In the genomic region with DNA sequence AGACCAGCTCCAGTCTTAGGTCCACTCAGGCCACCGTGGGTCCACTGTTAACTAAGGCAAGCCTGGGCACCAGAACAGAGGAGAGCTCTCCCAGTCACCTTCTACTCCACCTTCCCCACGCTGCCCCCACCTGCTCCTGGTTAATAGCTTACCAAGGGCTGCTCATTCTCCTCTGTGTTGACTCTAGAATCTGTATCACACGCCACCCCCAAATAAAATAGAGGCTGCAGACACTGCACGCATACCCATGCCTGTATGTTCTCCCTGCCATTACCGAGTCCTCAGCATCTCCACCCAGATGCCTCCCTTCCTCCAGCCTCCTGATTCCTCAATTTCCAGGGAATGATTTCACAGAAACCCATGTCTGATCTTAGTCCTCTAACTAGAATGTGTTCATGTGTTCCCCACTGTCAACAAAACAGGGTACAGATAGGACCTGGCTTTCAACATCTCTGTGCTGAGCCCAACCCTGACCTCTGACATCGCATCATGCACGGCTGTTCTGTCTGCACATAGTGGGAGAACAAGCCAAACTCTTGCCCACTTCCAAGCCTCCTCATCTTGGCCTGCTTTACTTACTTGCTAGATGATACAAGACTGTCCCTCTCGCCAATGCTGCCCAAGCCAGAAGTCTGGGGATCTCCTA, we compare ENCODE assay signal across 22 cellular contexts. TPM values are rescaled to one million over a fixed set of nuclear protein-coding genes. Genes with fewer than 3 reads are reported as not detected.
A peak's percentile ranks its signal among the peaks of the same experiment; 100 is the strongest.
DNase-seq lines count a peak whose midpoint lies in the region; ATAC-seq, FAIRE-seq and TF ChIP-seq lines count a peak whose summit lies in the region.
"Had no signal": no experiment of that assay in that cellular context is flagged by ENCODE, and none has a peak within 500 bp of the region (broad histone marks: within the 10 kb centered on the region; RNA-seq: fewer than 3 reads in every experiment).

No MANE protein-coding gene starts in this region.

- no peak for FAIRE-seq in kidney (lab: Jason Lieb, UNC)
- FAIRE-seq: A204.1, G401.6 had no signal

- WGBS in body of pancreas, 2 donors: 32 to 38% methylated on average over 7 to 8 of the region's 8 CpGs
- WGBS in liver: 35% methylated on average over 8 of the region's 8 CpGs
- WGBS in aorta, 2 donors: 85 to 94% methylated on average over 8 of the region's 8 CpGs

- H3K36me3 ChIP-seq in body of pancreas (replicated peaks in 1 of 2; ENCODE audit: insufficient read depth in 1 of 2, low read depth in 2 of 2): no peaks in the 10 kb centered on the region
- no peaks in the 10 kb centered on the region for H3K36me3 ChIP-seq in liver (ENCODE audit: control insufficient read depth in 4 of 4, insufficient read depth in 3 of 4, low read depth in 1 of 4, low read length in 3 of 4)
- peaks cover 0 to 9% of the 10 kb centered on the region in 2 donors for H3K36me3 ChIP-seq in aorta (ENCODE audit: control insufficient read depth in 1 of 2, insufficient read depth in 2 of 2, low read length in 1 of 2)
- no peaks in the 10 kb centered on the region for H3K36me3 ChIP-seq in kidney (ENCODE audit: control insufficient read depth in 1 of 2, insufficient read depth in 2 of 2, low read length in 2 of 2)

- H3K4me3 ChIP-seq in body of pancreas (no peak overlapping the region), liver (ENCODE audit: low read depth in 1 of 3, low read length in 3 of 3) (no peak overlapping the region), aorta (ENCODE audit: low read length in 2 of 2) (no peak overlapping the region), kidney (ENCODE audit: low read length in 2 of 2) (no peak overlapping the region)
- H3K4me3 ChIP-seq: tibial artery had no signal

- TF ChIP-seq RAD21 in liver (IDR thresholded peaks at IDR 0.05): peak; percentile 24 to 47

- TF ChIP-seq POLR2A in body of pancreas (IDR thresholded peaks at IDR 0.05): no peak

- intact Hi-C loops in Right ventricle myocardium superior (cut with DNase I) (no loop called here), left cardiac atrium (cut with DNase I) (no loop called here), body of pancreas (cut with DNase I) (no loop called here), aorta (cut with DNase I) (no loop called here), kidney (cut with DNase I) (no loop called here)

- H3K27me3 ChIP-seq in body of pancreas: no peaks in the 10 kb centered on the region
- no peaks in the 10 kb centered on the region for H3K27me3 ChIP-seq in liver (ENCODE audit: control insufficient read depth in 4 of 4, insufficient read depth in 4 of 4, low read length in 3 of 4)
- H3K27me3 ChIP-seq in aorta (ENCODE audit: control insufficient read depth in 1 of 2, insufficient read depth in 2 of 2, low read length in 1 of 2): no peaks in the 10 kb centered on the region
- H3K27me3 ChIP-seq: tibial artery had no signal

- H3K27ac ChIP-seq in body of pancreas: peak overlapping the region in 2 of 4 donors; percentile 6 to 37
- peak overlapping the region; percentile 69 to 77 for H3K27ac ChIP-seq in liver (ENCODE audit: low read depth in 1 of 2, low read length in 2 of 2)
- H3K27ac ChIP-seq in aorta (ENCODE audit: low read depth in 1 of 2, low read length in 2 of 2): no peak overlapping the region
- H3K27ac ChIP-seq in kidney (ENCODE audit: low read depth in 2 of 2, low read length in 2 of 2): peak overlapping the region in 1 of 2 donors; percentile 13
- H3K27ac ChIP-seq: epithelial cell of prostate, tibial artery had no signal

- no peak for DNase-seq in Right ventricle myocardium superior
- DNase-seq in left cardiac atrium: no peak
- DNase-seq in body of pancreas: peak; percentile 39 to 68 (median 54)
- DNase-seq in aorta: no peak
- no peak for DNase-seq in kidney
- no peak for DNase-seq in activated CD8-positive, alpha-beta memory T cell treated with anti-CD3 and anti-CD28 coated beads, Interleukin-2, amount 50 U/mL, for 4 hours
- no peak for DNase-seq in germinal center (ENCODE audit: low spot score)
- DNase-seq: activated CD4-positive, alpha-beta T cell treated with anti-CD3 and anti-CD28 coated beads for 4 hours; activated gamma-delta T cell treated with Interleukin-2 at 50 U/mL for 16 hours; activated T-cell treated with anti-CD3 and anti-CD28 coated beads, Interleukin-2, amount 50 U/mL, for 24 hours; CD8-positive, alpha-beta memory T cell; effector CD8-positive, alpha-beta T cell; HFFc6; Karpas-422; NCI-H1417 treated with DMSO at 0.1 percent for 48 hours; NCI-H2107; NCI-H446 treated with DMSO at 0.1 percent for 48 hours; tibial artery had no signal

- H3K9ac ChIP-seq in liver (ENCODE audit: low read depth in 1 of 2, low read length in 2 of 2): no peak overlapping the region
- no peak overlapping the region for H3K9ac ChIP-seq in kidney (ENCODE audit: low read length in 2 of 2)

- H3K4me1 ChIP-seq in body of pancreas: peaks cover 35% of the 10 kb centered on the region
- peaks cover 19 to 68% (median 62%) of the 10 kb centered on the region in 4 donors for H3K4me1 ChIP-seq in liver (ENCODE audit: control insufficient read depth in 4 of 4, insufficient read depth in 4 of 4, low read length in 3 of 4)
- no peaks in the 10 kb centered on the region for H3K4me1 ChIP-seq in aorta (ENCODE audit: control insufficient read depth in 1 of 2, insufficient read depth in 2 of 2, low read length in 2 of 2)
- H3K4me1 ChIP-seq in kidney (ENCODE audit: control insufficient read depth in 1 of 2, insufficient read depth in 1 of 2, low read depth in 1 of 2, low read length in 2 of 2): peaks cover 16 to 24% of the 10 kb centered on the region in 2 donors
- H3K4me1 ChIP-seq: tibial artery had no signal

- TF ChIP-seq CTCF in body of pancreas (IDR thresholded peaks at IDR 0.05) (no peak), liver (IDR thresholded peaks at IDR 0.05; ENCODE audit: low read depth, low read length, missing input control) (no peak), kidney (IDR thresholded peaks at IDR 0.05; ENCODE audit: borderline replicate concordance, extremely low read depth, insufficient read depth) (no peak)

- H3K9me3 ChIP-seq in body of pancreas: no peaks in the 10 kb centered on the region
- H3K9me3 ChIP-seq in liver (ENCODE audit: control insufficient read depth in 4 of 4, low read length in 3 of 4): no peaks in the 10 kb centered on the region
- H3K9me3 ChIP-seq in aorta (ENCODE audit: control insufficient read depth, low read length): no peaks in the 10 kb centered on the region
- H3K9me3 ChIP-seq in kidney (ENCODE audit: control insufficient read depth in 1 of 2, low read length in 2 of 2): no peaks in the 10 kb centered on the region
- H3K9me3 ChIP-seq: tibial artery had no signal

- peak; percentile 34 for ATAC-seq in Right ventricle myocardium superior (ENCODE audit: poor library complexity)
- no peak for ATAC-seq in left cardiac atrium
- ATAC-seq in body of pancreas: peak; percentile 82
- peak; percentile 26 for ATAC-seq in aorta (ENCODE audit: low FRiP score)

TF ChIP-seq in liver, 16 proteins besides CTCF, POLR2A, EP300 and RAD21 (continues in another document):
- TF ChIP-seq, protein P1, sequence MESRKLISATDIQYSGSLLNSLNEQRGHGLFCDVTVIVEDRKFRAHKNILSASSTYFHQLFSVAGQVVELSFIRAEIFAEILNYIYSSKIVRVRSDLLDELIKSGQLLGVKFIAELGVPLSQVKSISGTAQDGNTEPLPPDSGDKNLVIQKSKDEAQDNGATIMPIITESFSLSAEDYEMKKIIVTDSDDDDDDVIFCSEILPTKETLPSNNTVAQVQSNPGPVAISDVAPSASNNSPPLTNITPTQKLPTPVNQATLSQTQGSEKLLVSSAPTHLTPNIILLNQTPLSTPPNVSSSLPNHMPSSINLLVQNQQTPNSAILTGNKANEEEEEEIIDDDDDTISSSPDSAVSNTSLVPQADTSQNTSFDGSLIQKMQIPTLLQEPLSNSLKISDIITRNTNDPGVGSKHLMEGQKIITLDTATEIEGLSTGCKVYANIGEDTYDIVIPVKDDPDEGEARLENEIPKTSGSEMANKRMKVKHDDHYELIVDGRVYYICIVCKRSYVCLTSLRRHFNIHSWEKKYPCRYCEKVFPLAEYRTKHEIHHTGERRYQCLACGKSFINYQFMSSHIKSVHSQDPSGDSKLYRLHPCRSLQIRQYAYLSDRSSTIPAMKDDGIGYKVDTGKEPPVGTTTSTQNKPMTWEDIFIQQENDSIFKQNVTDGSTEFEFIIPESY (IDR thresholded peaks at IDR 0.05): no peak
- TF ChIP-seq, protein P2, sequence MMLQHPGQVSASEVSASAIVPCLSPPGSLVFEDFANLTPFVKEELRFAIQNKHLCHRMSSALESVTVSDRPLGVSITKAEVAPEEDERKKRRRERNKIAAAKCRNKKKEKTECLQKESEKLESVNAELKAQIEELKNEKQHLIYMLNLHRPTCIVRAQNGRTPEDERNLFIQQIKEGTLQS (IDR thresholded peaks at IDR 0.05): peak; percentile 10
- TF ChIP-seq FOXA1 (IDR thresholded peaks at IDR 0.05) (peak; percentile 85), FOXA2 (IDR thresholded peaks at IDR 0.05) (peak; percentile 83), HNF4A (conservative IDR thresholded peaks at IDR 0.05) (peak; percentile 56 to 73), YY1 (IDR thresholded peaks at IDR 0.05) (no peak), JUND (IDR thresholded peaks at IDR 0.05) (peak in 1 of 2 donors; percentile 55), GABPA (IDR thresholded peaks at IDR 0.05 in 1 of 2, conservative IDR thresholded peaks at IDR 0.05 in 1 of 2) (no peak), SP1 (IDR thresholded peaks at IDR 0.05) (peak; percentile 62), RXRA (IDR thresholded peaks at IDR 0.05) (peak in 1 of 2 donors; percentile 79), NR2F2 (IDR thresholded peaks at IDR 0.05) (peak; percentile 43), HNF4G (IDR thresholded peaks at IDR 0.05) (peak; percentile 6)

RNA-seq across cellular contexts. Expression of a gene that starts 49.8 kb away (rescaled TPM):
- total RNA-seq in Right ventricle myocardium superior (43.4 TPM), left cardiac atrium (10 to 100 TPM; 35.9 to 40.7 TPM), body of pancreas (10 to 100 TPM in 1 of 2 donors, 1 to 10 TPM in 1; 4.6 to 27.5 TPM), liver (10 to 100 TPM; 21.2 to 36.4 TPM), aorta (10 to 100 TPM; 24.9 to 26.4 TPM), kidney (33.0 TPM)
- polyA plus RNA-seq in liver (10 to 100 TPM; 59.4 to 98.8 TPM), aorta (10 to 100 TPM; 16.1 to 41.4 TPM), kidney (ENCODE audit: insufficient read depth, low read depth, low replicate concordance) (102 TPM)

Comparison
In these comparisons a context has a peak if more than half of its experiments do, and no peak if none do; other contexts are left out.
1. ATAC-seq: peak in Right ventricle myocardium superior (single experiment), body of pancreas (single experiment) and aorta (single experiment); none in left cardiac atrium (0 of 2).
2. DNase-seq: peak in body of pancreas (4 of 4); none in Right ventricle myocardium superior (single experiment), left cardiac atrium (single experiment), aorta (0 of 2), kidney (single experiment), activated CD8-positive, alpha-beta memory T cell treated with anti-CD3 and anti-CD28 coated beads, Interleukin-2, amount 50 U/mL, for 4 hours (single experiment) and germinal center (single experiment).
3. H3K27ac ChIP-seq: peak in liver (2 of 2); none in aorta (0 of 2).